In the genomic region with DNA sequence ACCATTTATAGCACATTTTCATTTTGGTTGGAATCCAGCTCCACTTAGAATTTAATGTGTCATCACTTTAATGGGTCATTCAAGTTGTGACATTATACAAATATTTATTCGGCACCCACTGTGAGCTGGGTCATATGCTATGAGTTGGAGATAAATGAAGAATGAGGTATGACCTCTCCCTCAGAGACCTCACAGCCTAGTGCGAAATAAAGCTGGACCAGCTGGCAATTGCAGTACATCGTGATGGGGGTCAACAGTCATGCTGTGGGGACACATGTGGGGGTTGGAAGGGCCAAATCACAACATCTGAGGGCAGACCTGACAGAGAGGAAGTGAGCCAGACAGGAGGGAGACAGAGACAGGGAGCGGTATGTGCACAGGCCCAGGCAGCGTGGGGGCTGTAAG, we compare ENCODE assay signal across 23 cellular contexts.
A peak's percentile ranks its signal among the peaks of the same experiment; 100 is the strongest.
DNase-seq lines count a peak whose midpoint lies in the region; ATAC-seq, FAIRE-seq and TF ChIP-seq lines count a peak whose summit lies in the region.
"Had no signal": no experiment of that assay in that cellular context is flagged by ENCODE, and none has a peak within 500 bp of the region (broad histone marks: within the 10 kb centered on the region; RNA-seq: fewer than 3 reads in every experiment).

No MANE protein-coding gene starts in this region.

- H3K36me3 ChIP-seq in K562 (ENCODE audit: control insufficient read depth, insufficient read depth, low read length) (no peaks in the 10 kb centered on the region), adrenal gland (replicated peaks in 1 of 2) (no peaks in the 10 kb centered on the region)
- H3K36me3 ChIP-seq: upper lobe of left lung had no signal

- TF ChIP-seq RAD21 in K562 (CRISPR knock-in tag; conservative IDR thresholded peaks at IDR 0.05 in 1 of 2, IDR thresholded peaks at IDR 0.05 in 1 of 2) = no peak

- intact Hi-C loops in K562 (cut with micrococcal nuclease) (no loop called here), adrenal gland (cut with DNase I) (no loop called here)

- H3K79me2 ChIP-seq in K562 (ENCODE audit: control insufficient read depth, insufficient read depth, low read length) = no peaks in the 10 kb centered on the region
- H3K79me2 ChIP-seq: parathyroid adenoma had no signal

- in situ Hi-C loops in K562 (cut with MboI) = no loop called here

- H3K4me1 ChIP-seq in K562 (replicated peaks in 1 of 2; ENCODE audit: control insufficient read depth in 2 of 2, insufficient read depth in 2 of 2, low read length in 2 of 2) (peaks cover 3% of the 10 kb centered on the region in 2 experiments; a peak in 3 of 5 replicates), adrenal gland (replicated peaks in 1 of 2) (no peaks in the 10 kb centered on the region)
- H3K4me1 ChIP-seq: parathyroid adenoma had no signal

- CTCF ChIA-PET in K562 (lab: Yijun Ruan, JAX; ENCODE audit: low intra/inter-chr PET ratio) = no interaction called here

- 37% methylated on average over 5 of the region's 5 CpGs for WGBS in K562 (ENCODE audit: insufficient coverage, low coverage, missing lambda C conversion rate)
- 51 to 63% (median 62%) methylated on average over 5 of the region's 5 CpGs for WGBS in adrenal gland, 4 donors

- TF ChIP-seq EP300 in K562 (IDR thresholded peaks at IDR 0.05; ENCODE audit: low read length) = no peak

- no peak overlapping the region for H3K27ac ChIP-seq in K562 (ENCODE audit: extremely low read depth, low read depth, low read length)
- no peak overlapping the region for H3K27ac ChIP-seq in adrenal gland
- H3K27ac ChIP-seq: parathyroid adenoma, SK-N-MC, upper lobe of left lung had no signal

- no peaks in the 10 kb centered on the region for H4K20me1 ChIP-seq in K562 (replicated peaks; ENCODE audit: control insufficient read depth, insufficient read depth, low read length)

- H3K27me3 ChIP-seq in K562 (ENCODE audit: control insufficient read depth in 2 of 2, insufficient read depth in 2 of 2, low read length in 2 of 2) (no peaks in the 10 kb centered on the region), adrenal gland (no peaks in the 10 kb centered on the region)
- H3K27me3 ChIP-seq: upper lobe of left lung had no signal

- H3K9ac ChIP-seq in K562 (ENCODE audit: insufficient read depth in 1 of 2, low read depth in 2 of 2, low read length in 2 of 2) = no peak overlapping the region
- H3K9ac ChIP-seq: parathyroid adenoma had no signal

- no peak for FAIRE-seq in K562 (lab: Jason Lieb, UNC)
- FAIRE-seq: GM12878, kidney, small intestine had no signal

- POLR2A ChIA-PET in K562 (lab: Yijun Ruan, JAX) = interaction anchor here (0.7 kb wide), 1 partner anchor 80 kb away, joined by 3 read pairs; no protein-coding TSS in a partner anchor

- TF ChIP-seq CTCF in K562 (IDR thresholded peaks at IDR 0.05 in 2 of 3, conservative IDR thresholded peaks at IDR 0.05 in 1 of 3; ENCODE audit: insufficient read depth in 2 of 3, low read depth in 1 of 3, low read length in 3 of 3) (no peak), GM20000 (IDR thresholded peaks at IDR 0.05; ENCODE audit: extremely low read depth, missing control alignments) (no peak), adrenal gland (IDR thresholded peaks at IDR 0.05) (no peak)

- no peak overlapping the region for H3K4me2 ChIP-seq in K562 (ENCODE audit: insufficient read depth, low read length)

- H2AFZ ChIP-seq in K562 (ENCODE audit: low read depth, low read length) = no peak overlapping the region
- H2AFZ ChIP-seq: parathyroid adenoma had no signal

- DNase-seq in A172 (ENCODE audit: low spot score) (peak; percentile 57), LoVo (ENCODE audit: low spot score) (peak; percentile 1), K562 (ENCODE audit: extremely low read depth in 1 of 4, low spot score in 3 of 4) (no peak), left lobe of liver (ENCODE audit: low spot score) (peak; percentile 69), GM20000 (ENCODE audit: low spot score) (no peak), adrenal gland (no peak), GM19240 (ENCODE audit: insufficient read length, low spot score) (no peak)
- DNase-seq: activated CD4-positive, alpha-beta T cell treated with anti-CD3 and anti-CD28 coated beads, Interleukin-2, amount 50 U/mL, for 48 hours; activated naive CD8-positive, alpha-beta T cell treated with anti-CD3 and anti-CD28 coated beads, Interleukin-2, amount 10 ng/mL, durations not matched to agents 7 days and 5 days; activated T-cell treated with anti-CD3 and anti-CD28 coated beads, Interleukin-2, amount 50 U/mL, for 48 hours; CD4-positive, CD25-positive, alpha-beta regulatory T cell; glutamatergic neuron; H9; kidney; NCI-H1105 treated with DMSO at 0.1 percent for 48 hours; NCI-H226; small intestine; stimulated activated naive B cell treated with anti-CD40 and anti-IgM and Interleukin-4, amounts not matched to agents 10 μg/mL and 1 μg/mL and 100 μg/mL, for 72 hours had no signal

- no peaks in the 10 kb centered on the region; the same call in 1 of the 2 replicates for H3K9me3 ChIP-seq in K562 (replicated peaks; ENCODE audit: control insufficient read depth, insufficient read depth, low read depth, low read length)
- H3K9me3 ChIP-seq in adrenal gland (replicated peaks in 1 of 3) = no peaks in the 10 kb centered on the region
- H3K9me3 ChIP-seq: upper lobe of left lung had no signal

- BruUV-seq in K562 (replicated peaks; lab: Mats Ljungman, UMichigan) = no TSS peak

- no peak overlapping the region for H3K4me3 ChIP-seq in K562
- H3K4me3 ChIP-seq in adrenal gland = no peak overlapping the region
- H3K4me3 ChIP-seq: GM12878, SK-N-MC, upper lobe of left lung had no signal

- ATAC-seq in K562 = no peak
- peak; percentile 87 for ATAC-seq in left lobe of liver
- no peak for ATAC-seq in GM18907 (IDR thresholded peaks at IDR 0.05; ENCODE audit: unreplicated experiment)
- ATAC-seq: GM12878; stimulated activated naive B cell treated with anti-CD40 and anti-IgM and Interleukin-4, amounts not matched to agents 10 μg/mL and 1 μg/mL and 100 μg/mL, for 72 hours had no signal

- TF ChIP-seq POLR2A in K562 (conservative IDR thresholded peaks at IDR 0.05) (no peak), adrenal gland (IDR thresholded peaks at IDR 0.05) (no peak)

- H3K9me1 ChIP-seq in K562 (ENCODE audit: control insufficient read depth, insufficient read depth, low read length) = no peaks in the 10 kb centered on the region

TF ChIP-seq in K562, 482 proteins besides CTCF, POLR2A, EP300 and RAD21:
- TF ChIP-seq CTBP1 (IDR thresholded peaks at IDR 0.05; ENCODE audit: borderline replicate concordance) (no peak), SPI1 (IDR thresholded peaks at IDR 0.05; ENCODE audit: borderline replicate concordance, low read depth, low read length) (peak; percentile 36; the same call in 1 of the 2 replicates), SMAD4 (CRISPR knock-in tag; conservative IDR thresholded peaks at IDR 0.05) (peak; percentile 56; the same call in 1 of the 2 replicates)
- TF ChIP-seq, protein P1, sequence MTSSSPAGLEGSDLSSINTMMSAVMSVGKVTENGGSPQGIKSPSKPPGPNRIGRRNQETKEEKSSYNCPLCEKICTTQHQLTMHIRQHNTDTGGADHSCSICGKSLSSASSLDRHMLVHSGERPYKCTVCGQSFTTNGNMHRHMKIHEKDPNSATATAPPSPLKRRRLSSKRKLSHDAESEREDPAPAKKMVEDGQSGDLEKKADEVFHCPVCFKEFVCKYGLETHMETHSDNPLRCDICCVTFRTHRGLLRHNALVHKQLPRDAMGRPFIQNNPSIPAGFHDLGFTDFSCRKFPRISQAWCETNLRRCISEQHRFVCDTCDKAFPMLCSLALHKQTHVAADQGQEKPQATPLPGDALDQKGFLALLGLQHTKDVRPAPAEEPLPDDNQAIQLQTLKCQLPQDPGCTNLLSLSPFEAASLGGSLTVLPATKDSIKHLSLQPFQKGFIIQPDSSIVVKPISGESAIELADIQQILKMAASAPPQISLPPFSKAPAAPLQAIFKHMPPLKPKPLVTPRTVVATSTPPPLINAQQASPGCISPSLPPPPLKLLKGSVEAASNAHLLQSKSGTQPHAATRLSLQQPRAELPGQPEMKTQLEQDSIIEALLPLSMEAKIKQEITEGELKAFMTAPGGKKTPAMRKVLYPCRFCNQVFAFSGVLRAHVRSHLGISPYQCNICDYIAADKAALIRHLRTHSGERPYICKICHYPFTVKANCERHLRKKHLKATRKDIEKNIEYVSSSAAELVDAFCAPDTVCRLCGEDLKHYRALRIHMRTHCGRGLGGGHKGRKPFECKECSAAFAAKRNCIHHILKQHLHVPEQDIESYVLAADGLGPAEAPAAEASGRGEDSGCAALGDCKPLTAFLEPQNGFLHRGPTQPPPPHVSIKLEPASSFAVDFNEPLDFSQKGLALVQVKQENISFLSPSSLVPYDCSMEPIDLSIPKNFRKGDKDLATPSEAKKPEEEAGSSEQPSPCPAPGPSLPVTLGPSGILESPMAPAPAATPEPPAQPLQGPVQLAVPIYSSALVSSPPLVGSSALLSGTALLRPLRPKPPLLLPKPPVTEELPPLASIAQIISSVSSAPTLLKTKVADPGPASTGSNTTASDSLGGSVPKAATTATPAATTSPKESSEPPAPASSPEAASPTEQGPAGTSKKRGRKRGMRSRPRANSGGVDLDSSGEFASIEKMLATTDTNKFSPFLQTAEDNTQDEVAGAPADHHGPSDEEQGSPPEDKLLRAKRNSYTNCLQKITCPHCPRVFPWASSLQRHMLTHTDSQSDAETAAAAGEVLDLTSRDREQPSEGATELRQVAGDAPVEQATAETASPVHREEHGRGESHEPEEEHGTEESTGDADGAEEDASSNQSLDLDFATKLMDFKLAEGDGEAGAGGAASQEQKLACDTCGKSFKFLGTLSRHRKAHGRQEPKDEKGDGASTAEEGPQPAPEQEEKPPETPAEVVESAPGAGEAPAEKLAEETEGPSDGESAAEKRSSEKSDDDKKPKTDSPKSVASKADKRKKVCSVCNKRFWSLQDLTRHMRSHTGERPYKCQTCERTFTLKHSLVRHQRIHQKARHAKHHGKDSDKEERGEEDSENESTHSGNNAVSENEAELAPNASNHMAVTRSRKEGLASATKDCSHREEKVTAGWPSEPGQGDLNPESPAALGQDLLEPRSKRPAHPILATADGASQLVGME (CRISPR knock-in tag; IDR thresholded peaks at IDR 0.05) = no peak
- TF ChIP-seq, protein P2, sequence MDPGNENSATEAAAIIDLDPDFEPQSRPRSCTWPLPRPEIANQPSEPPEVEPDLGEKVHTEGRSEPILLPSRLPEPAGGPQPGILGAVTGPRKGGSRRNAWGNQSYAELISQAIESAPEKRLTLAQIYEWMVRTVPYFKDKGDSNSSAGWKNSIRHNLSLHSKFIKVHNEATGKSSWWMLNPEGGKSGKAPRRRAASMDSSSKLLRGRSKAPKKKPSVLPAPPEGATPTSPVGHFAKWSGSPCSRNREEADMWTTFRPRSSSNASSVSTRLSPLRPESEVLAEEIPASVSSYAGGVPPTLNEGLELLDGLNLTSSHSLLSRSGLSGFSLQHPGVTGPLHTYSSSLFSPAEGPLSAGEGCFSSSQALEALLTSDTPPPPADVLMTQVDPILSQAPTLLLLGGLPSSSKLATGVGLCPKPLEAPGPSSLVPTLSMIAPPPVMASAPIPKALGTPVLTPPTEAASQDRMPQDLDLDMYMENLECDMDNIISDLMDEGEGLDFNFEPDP (CRISPR knock-in tag; IDR thresholded peaks at IDR 0.05) = no peak
TF ChIP-seq in K562: peak in this region for 2.

Comparison
In these comparisons a context has a peak if more than half of its experiments do, and no peak if none do; other contexts are left out.
1. DNase-seq: peak in A172 (single experiment), LoVo (single experiment) and left lobe of liver (single experiment); none in K562 (0 of 4), GM20000 (single experiment), adrenal gland (0 of 7) and GM19240 (single experiment).